In the genomic region with DNA sequence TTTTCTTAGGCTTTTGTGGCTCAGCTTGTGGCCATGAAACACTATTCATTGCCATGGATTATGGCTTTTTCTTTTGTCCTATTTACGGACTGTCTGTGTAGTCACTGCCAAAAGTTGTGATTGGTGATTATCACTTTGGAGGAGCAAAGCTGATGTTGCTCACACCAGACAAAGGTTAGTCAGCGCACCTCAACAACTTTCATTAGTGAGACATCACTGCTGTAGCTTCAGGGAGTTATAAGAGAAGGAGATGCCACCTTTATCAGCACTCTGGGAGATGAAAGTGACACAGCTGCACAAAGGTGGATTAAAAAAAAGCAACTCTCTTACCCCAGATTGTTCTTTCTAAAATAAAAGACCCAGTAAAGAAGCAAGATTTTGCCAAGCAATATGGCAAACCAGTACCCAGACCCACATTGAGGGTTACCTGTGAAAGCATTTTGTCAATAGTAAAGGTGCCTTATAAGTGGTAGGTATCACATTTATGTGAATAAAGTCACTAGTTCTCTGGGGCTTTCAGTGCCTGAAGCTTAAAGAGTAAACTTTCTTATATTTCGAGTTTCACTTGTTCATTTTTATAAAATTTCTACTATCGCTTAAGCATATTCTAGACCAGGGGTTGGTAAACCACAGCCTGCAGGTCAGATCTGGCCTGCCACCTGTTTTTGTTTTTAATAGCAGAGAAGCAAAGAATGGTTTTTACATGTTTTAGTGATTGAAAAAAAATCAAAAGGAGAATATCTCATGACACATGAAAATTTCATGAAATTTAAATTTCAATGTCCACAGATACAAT, we compare ENCODE assay signal across 17 cellular contexts. TPM values are rescaled to one million over a fixed set of nuclear protein-coding genes. Genes with fewer than 3 reads are reported as not detected.
A peak's percentile ranks its signal among the peaks of the same experiment; 100 is the strongest.
DNase-seq lines count a peak whose midpoint lies in the region; ATAC-seq lines count a peak whose summit lies in the region.
"Had no signal": no experiment of that assay in that cellular context is flagged by ENCODE, and none has a peak within 500 bp of the region (broad histone marks: within the 10 kb centered on the region; RNA-seq: fewer than 3 reads in every experiment).

No MANE protein-coding gene starts in this region.

- intact Hi-C loops in activated CD4-positive, alpha-beta T cell treated with anti-CD3 and anti-CD28 coated beads for 36 hours (cut with DNase I, micrococcal nuclease) = no loop called here
- intact Hi-C loops in activated CD4-positive, alpha-beta T cell treated with anti-CD3 and anti-CD28 coated beads, Interleukin-2, amount 10 ng/mL, durations not matched to agents 24 days and 14 days (cut with micrococcal nuclease) = no loop called here

- H3K4me3 Mint-ChIP-seq in activated CD4-positive, alpha-beta T cell treated with anti-CD3 and anti-CD28 coated beads for 36 hours = no peak overlapping the region
- no peak overlapping the region for H3K4me3 Mint-ChIP-seq in activated CD4-positive, alpha-beta T cell treated with anti-CD3 and anti-CD28 coated beads, Interleukin-2, amount 10 ng/mL, durations not matched to agents 24 days and 14 days
- H3K4me3 Mint-ChIP-seq in stimulated activated effector memory CD8-positive, alpha-beta T cell treated with anti-CD3 and anti-CD28 coated beads, Interleukin-12 subunit alpha, Interleukin-12 subunit beta, amount 100 ng/mL, for 72 hours = no peak overlapping the region
- H3K4me3 Mint-ChIP-seq: H9 had no signal

- no peak overlapping the region for H3K9ac ChIP-seq in mesendoderm (ENCODE audit: low read length)

- no peak overlapping the region for H4K8ac ChIP-seq in mesendoderm (ENCODE audit: low read depth, low read length)

- H3K4me1 ChIP-seq in mesendoderm (ENCODE audit: control insufficient read depth, low read depth, low read length) = no peaks in the 10 kb centered on the region
- H3K4me1 ChIP-seq: A549, adrenal gland, colonic mucosa had no signal

- H3K79me2 ChIP-seq in mesendoderm (ENCODE audit: control insufficient read depth, insufficient read depth, low read length) = no peaks in the 10 kb centered on the region

- H3K4me2 ChIP-seq in mesendoderm (ENCODE audit: low read length) = no peak overlapping the region
- H3K4me2 ChIP-seq: A549 had no signal

- no peaks in the 10 kb centered on the region for H3K27me3 ChIP-seq in mesendoderm (ENCODE audit: insufficient read depth, low read length, poor library complexity)
- H3K27me3 ChIP-seq: adrenal gland, colonic mucosa, esophagus muscularis mucosa had no signal

- no peak overlapping the region for H4K5ac ChIP-seq in mesendoderm (ENCODE audit: low read length)

- no peak overlapping the region for H3K56ac ChIP-seq in mesendoderm (ENCODE audit: low read length)

- POLR2A ChIA-PET in activated CD4-positive, alpha-beta T cell treated with anti-CD3 and anti-CD28 coated beads for 36 hours (lab: Charles Lee) = interaction anchor here (0.6 kb wide), 1 partner anchor 196 kb away, joined by 3 read pairs; no protein-coding TSS in a partner anchor

- H3K4ac ChIP-seq in mesendoderm (ENCODE audit: low read depth, low read length) = no peak overlapping the region

- peaks cover 6% of the 10 kb centered on the region for H3K4me1 Mint-ChIP-seq in activated CD4-positive, alpha-beta T cell treated with anti-CD3 and anti-CD28 coated beads for 36 hours
- H3K4me1 Mint-ChIP-seq in activated CD4-positive, alpha-beta T cell treated with anti-CD3 and anti-CD28 coated beads, Interleukin-2, amount 10 ng/mL, durations not matched to agents 24 days and 14 days = peaks cover 8% of the 10 kb centered on the region
- H3K4me1 Mint-ChIP-seq in stimulated activated effector memory CD8-positive, alpha-beta T cell treated with anti-CD3 and anti-CD28 coated beads, Interleukin-12 subunit alpha, Interleukin-12 subunit beta, amount 100 ng/mL, for 72 hours = peaks cover 4% of the 10 kb centered on the region

- H3K18ac ChIP-seq in mesendoderm (ENCODE audit: low read length) = no peak overlapping the region

- H2BK5ac ChIP-seq in mesendoderm (ENCODE audit: low read length) = no peak overlapping the region

- no peak overlapping the region for H3K27ac Mint-ChIP-seq in activated CD4-positive, alpha-beta T cell treated with anti-CD3 and anti-CD28 coated beads for 36 hours
- no peak overlapping the region for H3K27ac Mint-ChIP-seq in activated CD4-positive, alpha-beta T cell treated with anti-CD3 and anti-CD28 coated beads, Interleukin-2, amount 10 ng/mL, durations not matched to agents 24 days and 14 days
- H3K27ac Mint-ChIP-seq in stimulated activated effector memory CD8-positive, alpha-beta T cell treated with anti-CD3 and anti-CD28 coated beads, Interleukin-12 subunit alpha, Interleukin-12 subunit beta, amount 100 ng/mL, for 72 hours = no peak overlapping the region
- H3K27ac Mint-ChIP-seq: H9 had no signal

- H2AK5ac ChIP-seq in mesendoderm (ENCODE audit: low read length) = no peak overlapping the region

- no peak overlapping the region for H3K23ac ChIP-seq in mesendoderm (ENCODE audit: low read length)

- ATAC-seq in activated CD4-positive, alpha-beta T cell treated with anti-CD3 and anti-CD28 coated beads for 36 hours = peak; percentile 47
- ATAC-seq in GM21786 (IDR thresholded peaks at IDR 0.05; ENCODE audit: unreplicated experiment) = peak; percentile 77
- peak; percentile 87 for ATAC-seq in HG03432 (IDR thresholded peaks at IDR 0.05; ENCODE audit: unreplicated experiment)
- ATAC-seq in stimulated activated effector memory CD8-positive, alpha-beta T cell treated with anti-CD3 and anti-CD28 coated beads, Interleukin-12 subunit alpha, Interleukin-12 subunit beta, amount 100 ng/mL, for 72 hours = peak; percentile 60
- ATAC-seq: A549 had no signal

- H3K27me3 Mint-ChIP-seq in activated CD4-positive, alpha-beta T cell treated with anti-CD3 and anti-CD28 coated beads for 36 hours = no peaks in the 10 kb centered on the region
- peaks cover 5% of the 10 kb centered on the region for H3K27me3 Mint-ChIP-seq in activated CD4-positive, alpha-beta T cell treated with anti-CD3 and anti-CD28 coated beads, Interleukin-2, amount 10 ng/mL, durations not matched to agents 24 days and 14 days

- H3K4me3 ChIP-seq in mesendoderm (ENCODE audit: low read length) = no peak overlapping the region
- H3K4me3 ChIP-seq: A549, adrenal gland, colonic mucosa, esophagus muscularis mucosa had no signal

- DNase-seq in activated CD4-positive, alpha-beta T cell treated with anti-CD3 and anti-CD28 coated beads for 36 hours = no peak
- DNase-seq in activated CD4-positive, alpha-beta T cell treated with anti-CD3 and anti-CD28 coated beads, Interleukin-2, amount 10 ng/mL, durations not matched to agents 24 days and 14 days = no peak
- DNase-seq in stimulated activated effector memory CD8-positive, alpha-beta T cell treated with anti-CD3 and anti-CD28 coated beads, Interleukin-12 subunit alpha, Interleukin-12 subunit beta, amount 100 ng/mL, for 72 hours (ENCODE audit: low spot score in 2 of 2) = no peak
- DNase-seq in kidney glomerular epithelial cell (lab: John Stamatoyannopoulos, UW) = no peak
- DNase-seq in HCEC 1CT = no peak
- no peak for DNase-seq in mesendoderm
- DNase-seq: activated CD8-positive, alpha-beta memory T cell treated with anti-CD3 and anti-CD28 coated beads, Interleukin-2, amount 50 U/mL, for 48 hours; adrenal gland; colonic mucosa; DMS53; H9; NCI-H510A; SHP77 had no signal

- no peak overlapping the region for H3K27ac ChIP-seq in mesendoderm (ENCODE audit: low read depth, low read length)
- H3K27ac ChIP-seq: A549, adrenal gland, colonic mucosa, esophagus muscularis mucosa had no signal

- no peaks in the 10 kb centered on the region for H3K36me3 ChIP-seq in mesendoderm (ENCODE audit: control insufficient read depth, insufficient read depth, low read length)
- H3K36me3 ChIP-seq: adrenal gland, colonic mucosa, esophagus muscularis mucosa had no signal

- H2BK15ac ChIP-seq in mesendoderm (replicated peaks; ENCODE audit: low read depth) = no peak overlapping the region

- H3K79me1 ChIP-seq in mesendoderm (ENCODE audit: low read length) = no peaks in the 10 kb centered on the region

- H2BK120ac ChIP-seq in mesendoderm (ENCODE audit: low read depth, low read length) = no peak overlapping the region

- H3K36me3 Mint-ChIP-seq in activated CD4-positive, alpha-beta T cell treated with anti-CD3 and anti-CD28 coated beads for 36 hours (ENCODE audit: low read depth) = peaks cover 2% of the 10 kb centered on the region
- H3K36me3 Mint-ChIP-seq in activated CD4-positive, alpha-beta T cell treated with anti-CD3 and anti-CD28 coated beads, Interleukin-2, amount 10 ng/mL, durations not matched to agents 24 days and 14 days (ENCODE audit: low read depth) = peaks cover 4% of the 10 kb centered on the region
- peaks cover 11% of the 10 kb centered on the region for H3K36me3 Mint-ChIP-seq in stimulated activated effector memory CD8-positive, alpha-beta T cell treated with anti-CD3 and anti-CD28 coated beads, Interleukin-12 subunit alpha, Interleukin-12 subunit beta, amount 100 ng/mL, for 72 hours

- H3K9me3 Mint-ChIP-seq in activated CD4-positive, alpha-beta T cell treated with anti-CD3 and anti-CD28 coated beads for 36 hours (ENCODE audit: low read depth) = no peaks in the 10 kb centered on the region
- no peaks in the 10 kb centered on the region for H3K9me3 Mint-ChIP-seq in activated CD4-positive, alpha-beta T cell treated with anti-CD3 and anti-CD28 coated beads, Interleukin-2, amount 10 ng/mL, durations not matched to agents 24 days and 14 days
- no peaks in the 10 kb centered on the region for H3K9me3 Mint-ChIP-seq in stimulated activated effector memory CD8-positive, alpha-beta T cell treated with anti-CD3 and anti-CD28 coated beads, Interleukin-12 subunit alpha, Interleukin-12 subunit beta, amount 100 ng/mL, for 72 hours
- H3K9me3 Mint-ChIP-seq: H9 had no signal

- CTCF ChIA-PET in activated CD4-positive, alpha-beta T cell treated with anti-CD3 and anti-CD28 coated beads for 36 hours (lab: Charles Lee) = interaction anchor here (0.9 to 2.7 kb wide), 8 partner anchors 9 to 277 kb away, joined by 3 to 9 read pairs (median 3); no protein-coding TSS in a partner anchor

- WGBS in mesendoderm (ENCODE audit: extremely low coverage, insufficient coverage, low lambda C conversion rate) = no CpG with 5 or more reads among the region's 4 CpGs

RNA-seq across cellular contexts. Expression of a gene that starts 10.5 kb away (rescaled TPM):
- 10 to 100 TPM; 75.4 to 89.3 TPM for total RNA-seq in activated CD4-positive, alpha-beta T cell treated with anti-CD3 and anti-CD28 coated beads for 36 hours
- 88.8 and 92.7 TPM in 2 replicates for total RNA-seq in activated CD4-positive, alpha-beta T cell treated with anti-CD3 and anti-CD28 coated beads, Interleukin-2, amount 10 ng/mL, durations not matched to agents 24 days and 14 days
- polyA plus RNA-seq in mesendoderm (2013, experiment 1 of 2) = 1.7 TPM
- polyA plus RNA-seq in mesendoderm (2013, experiment 2 of 2) = 1.9 TPM
